8 cellular contexts compared by ENCODE assay signal in the genomic region with DNA sequence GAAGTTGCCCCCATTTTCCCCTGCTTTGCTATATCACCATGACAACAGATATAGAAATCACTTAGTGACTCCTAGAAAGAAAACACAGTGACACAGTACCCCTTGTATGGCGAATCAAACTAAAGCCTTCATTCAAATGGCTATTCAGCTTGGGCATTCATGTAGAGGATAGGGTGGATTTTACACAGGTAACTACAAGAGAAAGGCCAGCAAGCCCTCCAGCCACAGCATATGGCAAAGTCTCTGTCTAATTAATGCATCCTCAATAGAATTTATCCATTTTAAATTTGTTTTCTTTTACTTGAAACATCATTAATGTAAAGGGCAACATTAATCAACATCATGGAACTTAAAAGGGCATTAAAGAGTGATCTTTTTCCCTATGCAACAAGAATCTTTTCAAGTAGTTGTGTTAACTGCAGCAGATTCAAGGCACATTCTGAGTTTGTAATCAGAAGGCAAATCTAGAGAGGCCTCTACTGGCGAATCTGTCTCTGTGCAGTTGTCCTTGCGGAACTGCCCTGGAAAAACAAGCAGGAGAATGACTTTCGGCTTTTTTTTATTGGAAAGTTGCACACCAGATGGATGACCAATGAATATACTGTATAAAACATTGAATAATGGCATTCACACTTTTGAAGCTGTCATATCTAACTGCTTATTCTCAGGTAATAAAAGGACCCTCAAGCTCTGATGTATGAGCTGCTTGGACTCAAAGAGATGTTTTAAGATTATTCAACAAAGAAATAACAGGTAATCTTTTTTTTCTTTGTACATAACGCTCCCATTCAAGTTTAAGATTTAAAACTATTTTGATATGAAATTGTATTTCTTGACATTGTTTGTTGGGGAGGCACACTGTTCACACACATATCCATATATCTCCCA.
A peak's percentile ranks its signal among the peaks of the same experiment; 100 is the strongest.
DNase-seq lines count a peak whose midpoint lies in the region; ATAC-seq, FAIRE-seq and TF ChIP-seq lines count a peak whose summit lies in the region.

No MANE protein-coding gene starts in this region.

- no peak overlapping the region for H3K4me3 ChIP-seq in Loucy (ENCODE audit: low read length, poor library complexity, severe bottlenecking)
- H3K4me3 ChIP-seq in WI38 (ENCODE audit: low read depth, low read length), result no peak overlapping the region
- no peak overlapping the region for H3K4me3 ChIP-seq in vagina

- H3K9me3 ChIP-seq in Loucy (ENCODE audit: insufficient read depth, low read depth, low read length), result no peaks in the 10 kb centered on the region
- no peaks in the 10 kb centered on the region for H3K9me3 ChIP-seq in vagina

- TF ChIP-seq CTCF in Loucy (conservative IDR thresholded peaks at IDR 0.05; ENCODE audit: low read length) (peak; percentile 77), WI38 (IDR thresholded peaks at IDR 0.05; ENCODE audit: low read depth, low read length) (0 out of 2 replicates have a peak, but pooled peaks have one; percentile 22), vagina (IDR thresholded peaks at IDR 0.05) (peak in 2 of 3 experiments; percentile 47 to 55)

- H3K4me1 ChIP-seq in Loucy (ENCODE audit: insufficient read depth, low read length, poor library complexity, severe bottlenecking) (peaks cover 3% of the 10 kb centered on the region), vagina (no peaks in the 10 kb centered on the region)

- no peak overlapping the region for H3K4me2 ChIP-seq in Loucy (ENCODE audit: low read depth, low read length, poor library complexity, severe bottlenecking)

- no peaks in the 10 kb centered on the region for H3F3A ChIP-seq in Loucy (ENCODE audit: low read depth)

- FAIRE-seq in islet of Langerhans (lab: Jason Lieb, UNC), result peak; percentile 69

- H3K36me3 ChIP-seq in Loucy (ENCODE audit: insufficient read depth, low read length) (no peaks in the 10 kb centered on the region), vagina (no peaks in the 10 kb centered on the region)

- intact Hi-C loops in vagina (cut with DNase I), result no loop called here

- no peaks in the 10 kb centered on the region for H4K20me1 ChIP-seq in Loucy (ENCODE audit: insufficient read depth, low read length, poor library complexity, severe bottlenecking)

- no peak overlapping the region for H3K27ac ChIP-seq in vagina

- H3K9me2 ChIP-seq in Loucy (replicated peaks; ENCODE audit: low read depth, low read length), result no peaks in the 10 kb centered on the region

- TF ChIP-seq POLR2A in vagina (IDR thresholded peaks at IDR 0.05), result no peak

- ATAC-seq in HG02870 (IDR thresholded peaks at IDR 0.05; ENCODE audit: unreplicated experiment) (no peak), GM18870 (IDR thresholded peaks at IDR 0.05; ENCODE audit: unreplicated experiment) (no peak), GM18907 (IDR thresholded peaks at IDR 0.05; ENCODE audit: unreplicated experiment) (no peak)

- no peaks in the 10 kb centered on the region for H3K79me2 ChIP-seq in Loucy (ENCODE audit: insufficient read depth, low read length)

- DNase-seq in G401 (ENCODE audit: low spot score), result peak; percentile 95
- DNase-seq in vagina (ENCODE audit: extremely low spot score in 2 of 2), result no peak

- in situ Hi-C loops in G401 (cut with HindIII; ENCODE audit: low sequenced_read_pairs), result no loop called here

- H3K9ac ChIP-seq in Loucy (ENCODE audit: low read depth, low read length, poor library complexity, severe bottlenecking), result no peak overlapping the region

- H3K27me3 ChIP-seq in Loucy (ENCODE audit: insufficient read depth, low read length, poor library complexity, severe bottlenecking), result no peaks in the 10 kb centered on the region
- H3K27me3 ChIP-seq in vagina, result no peaks in the 10 kb centered on the region

- H2AFZ ChIP-seq in Loucy (ENCODE audit: low read length), result no peak overlapping the region

Comparison
In these comparisons a context has a peak if more than half of its experiments do, and no peak if none do; other contexts are left out.
1. CTCF ChIP-seq: peak in every context shown above with its lines; median percentile 77 in Loucy; 51 in vagina; 22 in WI38.